In the genomic region with DNA sequence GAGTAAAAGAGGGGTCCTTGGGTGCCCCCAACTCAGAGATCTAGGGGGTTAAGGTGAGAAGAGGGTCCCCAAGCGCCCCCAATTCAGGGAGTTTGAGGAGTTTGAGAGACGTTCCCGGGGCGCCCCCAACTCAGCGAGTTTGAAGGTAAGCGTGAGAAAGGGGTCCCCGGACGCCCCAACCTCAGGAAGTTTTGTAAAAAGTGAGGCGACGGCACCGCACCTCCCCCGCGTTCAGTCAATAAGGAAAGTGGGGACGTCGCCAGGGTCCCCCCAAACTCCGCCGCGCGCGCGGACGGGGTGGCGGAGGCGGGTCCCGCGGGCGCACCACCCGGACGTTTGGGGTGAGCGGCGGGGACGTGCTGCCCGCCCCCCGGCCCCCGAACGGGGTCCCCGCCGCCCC, we compare ENCODE assay signal across 8 cellular contexts. TPM values are rescaled to one million over a fixed set of nuclear protein-coding genes. Genes with fewer than 3 reads are reported as not detected.
A peak's percentile ranks its signal among the peaks of the same experiment; 100 is the strongest.
DNase-seq lines count a peak whose midpoint lies in the region; ATAC-seq and TF ChIP-seq lines count a peak whose summit lies in the region.

No MANE protein-coding gene starts in this region.

- H3K36me3 ChIP-seq in cardiac muscle cell (no peaks in the 10 kb centered on the region), gastrocnemius medialis (no peaks in the 10 kb centered on the region)

- H3K4me1 Mint-ChIP-seq in T-helper 2 cell treated with Interferon-gamma antibody and Interleukin-4, amounts not matched to agents 5 μg/mL and 100 μg/mL, for 36 hours (ENCODE audit: low read depth) = peaks cover 26% of the 10 kb centered on the region

- peaks cover 18% of the 10 kb centered on the region for H3K27me3 Mint-ChIP-seq in T-helper 2 cell treated with Interferon-gamma antibody and Interleukin-4, amounts not matched to agents 5 μg/mL and 100 μg/mL, for 36 hours (ENCODE audit: low read depth)

- TF ChIP-seq CTCF in cardiac muscle cell (IDR thresholded peaks at IDR 0.05; ENCODE audit: low read depth, low read length) (no peak), gastrocnemius medialis (IDR thresholded peaks at IDR 0.05 in 4 of 5, conservative IDR thresholded peaks at IDR 0.05 in 1 of 5) (no peak), GM10266 (IDR thresholded peaks at IDR 0.05; ENCODE audit: control insufficient read depth, insufficient read depth, low read depth, missing control alignments) (no peak)

- H3K27ac ChIP-seq in cardiac muscle cell = no peak overlapping the region
- peak overlapping the region in 1 of 4 donors; percentile 2 for H3K27ac ChIP-seq in gastrocnemius medialis

- no peaks in the 10 kb centered on the region for H3K9me3 Mint-ChIP-seq in T-helper 2 cell treated with Interferon-gamma antibody and Interleukin-4, amounts not matched to agents 5 μg/mL and 100 μg/mL, for 36 hours

- H3K4me1 ChIP-seq in cardiac muscle cell (ENCODE audit: low read depth) (peaks cover 8% of the 10 kb centered on the region), gastrocnemius medialis (peaks cover 10 to 16% of the 10 kb centered on the region in 2 donors)

- H3K27me3 ChIP-seq in cardiac muscle cell (peaks cover 25% of the 10 kb centered on the region), gastrocnemius medialis (peaks cover 0 to 15% (median 0%) of the 10 kb centered on the region in 3 donors)

- peak overlapping the region; percentile 84 for H3K4me3 Mint-ChIP-seq in T-helper 2 cell treated with Interferon-gamma antibody and Interleukin-4, amounts not matched to agents 5 μg/mL and 100 μg/mL, for 36 hours

- H3K4me3 ChIP-seq in cardiac muscle cell (peak overlapping the region; percentile 45), gastrocnemius medialis (peak overlapping the region; percentile 53 to 75 (median 68))

- TF ChIP-seq POLR2A in gastrocnemius medialis (IDR thresholded peaks at IDR 0.05) = no peak

- intact Hi-C loops in gastrocnemius medialis (cut with DNase I; ENCODE audit: low total_unique reads) = loop anchor here (1.0 kb wide), 3 partner anchors 53 to 390 kb away; a partner anchor contains a TSS

- in situ Hi-C loops in gastrocnemius medialis (cut with MboI; ENCODE audit: low sequenced_read_pairs in 4 of 4) = no loop called here

- no peaks in the 10 kb centered on the region for H3K9me3 ChIP-seq in cardiac muscle cell (ENCODE audit: low read depth)
- H3K9me3 ChIP-seq in gastrocnemius medialis = no peaks in the 10 kb centered on the region

- no peaks in the 10 kb centered on the region for H3K36me3 Mint-ChIP-seq in T-helper 2 cell treated with Interferon-gamma antibody and Interleukin-4, amounts not matched to agents 5 μg/mL and 100 μg/mL, for 36 hours (ENCODE audit: low read depth)

- ATAC-seq in GM21619 (IDR thresholded peaks at IDR 0.05; ENCODE audit: unreplicated experiment) (peak; percentile 1), gastrocnemius medialis (no peak), GM18870 (IDR thresholded peaks at IDR 0.05; ENCODE audit: unreplicated experiment) (no peak)

- DNase-seq in T-helper 2 cell treated with Interferon-gamma antibody and Interleukin-4, amounts not matched to agents 5 μg/mL and 100 μg/mL, for 36 hours (ENCODE audit: low spot score) = no peak
- DNase-seq in cardiac muscle cell (ENCODE audit: low read depth in 1 of 2, low spot score in 1 of 2) (no peak), gastrocnemius medialis (no peak), nucleus accumbens (lab: John Stamatoyannopoulos, UW) (no peak), NCI-H1092 treated with DMSO at 0.1 percent for 48 hours (lab: John Stamatoyannopoulos, UW) (no peak), GM10266 (ENCODE audit: extremely low spot score) (no peak)

- H3K27ac Mint-ChIP-seq in T-helper 2 cell treated with Interferon-gamma antibody and Interleukin-4, amounts not matched to agents 5 μg/mL and 100 μg/mL, for 36 hours = no peak overlapping the region

RNA-seq across cellular contexts. Expression of a gene that starts 0.4 kb away (rescaled TPM):
- total RNA-seq in cardiac muscle cell (2.9 and 3.0 TPM in 2 replicates), gastrocnemius medialis (10 to 100 TPM in 1 of 4 donors, 1 to 10 TPM in 2, under 1 TPM in 1; 0.31 to 10.5 (median 2.2) TPM)
- polyA plus RNA-seq in cardiac muscle cell = 3.9 and 7.7 TPM in 2 replicates

RNA-seq across cellular contexts. Expression of a gene that starts 25.5 kb away (rescaled TPM):
- total RNA-seq in cardiac muscle cell = not detected in 2 replicates
- polyA plus RNA-seq in cardiac muscle cell = 0.21 TPM in 1 of 2 replicates, not detected in the other
- not detected for total RNA-seq in gastrocnemius medialis
